In genomic region chr12:110702081-110702480, GRCh38 we compare ENCODE assay signal across 9 cellular contexts.
"Had no signal": no experiment of that assay in that cellular context is flagged by ENCODE, and none has a peak within 500 bp of the region (broad histone marks: within the 10 kb centered on the region; RNA-seq: fewer than 3 reads in every experiment).

No MANE protein-coding gene starts in this region.

- H3K4me2 ChIP-seq: GM23338 had no signal

- H3K9me3 Mint-ChIP-seq: GM23338, H9, HFFc6 had no signal

- H2AFZ ChIP-seq: GM23248, GM23338 had no signal

- ATAC-seq: GM23338, HCT116 had no signal

- H3K4me1 ChIP-seq: HAP-1 had no signal

- H3K27ac ChIP-seq: GM23248 had no signal

- DNase-seq: GM23248, GOT3, H7, H9, HCEC 1CT, HFFc6 had no signal

- H3K4me1 Mint-ChIP-seq: GM23338 had no signal

- H3K4me3 ChIP-seq: GM23248, GM23338, HAP-1 had no signal

- H3K4me3 Mint-ChIP-seq: GM23338, H9, HFFc6 had no signal

- H3K9me3 ChIP-seq: HAP-1 had no signal

- H3K36me3 ChIP-seq: HAP-1 had no signal

- H3K9ac ChIP-seq: GM23248 had no signal

- H3K27ac Mint-ChIP-seq: GM23338, H9, HFFc6 had no signal
